In genomic region chr1:155069551-155070391, GRCh38 we compare ENCODE assay signal across 15 cellular contexts. TPM values are rescaled to one million over a fixed set of nuclear protein-coding genes. Genes with fewer than 3 reads are reported as not detected.
DNase-seq lines count a peak whose midpoint lies in the region; ATAC-seq and TF ChIP-seq lines count a peak whose summit lies in the region.
"Had no signal": no experiment of that assay in that cellular context is flagged by ENCODE, and none has a peak within 500 bp of the region (broad histone marks: within the 10 kb centered on the region; RNA-seq: fewer than 3 reads in every experiment).

No MANE protein-coding gene starts in this region.

- H3K27ac ChIP-seq in OCI-LY1 (ENCODE audit: low read depth, low read length, poor library complexity, severe bottlenecking): no peak overlapping the region

- H3K36me3 ChIP-seq in MG63 (peaks cover 3% of the 10 kb centered on the region; the same call in 1 of the 2 replicates), OCI-LY1 (ENCODE audit: insufficient read depth, low read length) (peaks cover 5% of the 10 kb centered on the region; the same call in 1 of the 2 replicates)

- no peaks in the 10 kb centered on the region for H3K9me3 Mint-ChIP-seq in effector memory CD8-positive, alpha-beta T cell
- H3K9me3 Mint-ChIP-seq: CD8-positive, alpha-beta memory T cell had no signal

- H3K27me3 ChIP-seq in MG63 (no peaks in the 10 kb centered on the region), OCI-LY1 (ENCODE audit: insufficient read depth, low read length) (no peaks in the 10 kb centered on the region)
- H3K27me3 ChIP-seq: Peyer's patch had no signal

- H3K27me3 Mint-ChIP-seq in effector memory CD8-positive, alpha-beta T cell: no peaks in the 10 kb centered on the region
- H3K27me3 Mint-ChIP-seq: CD8-positive, alpha-beta memory T cell had no signal

- DNase-seq in COLO668 (lab: John Stamatoyannopoulos, UW; ENCODE audit: unreplicated experiment) (peak; percentile 87), MG63 (peak; percentile 56), left lobe of liver (ENCODE audit: low spot score) (no peak)
- no peak for DNase-seq in effector memory CD8-positive, alpha-beta T cell
- DNase-seq in activated effector memory CD4-positive, alpha-beta T cell treated with anti-CD3 and anti-CD28 coated beads, Interleukin-2, amount 50 U/mL, for 16 hours: no peak
- DNase-seq: CD8-positive, alpha-beta memory T cell; mammary epithelial cell; Peyer's patch had no signal

- no peaks in the 10 kb centered on the region for H3F3A ChIP-seq in OCI-LY1 (ENCODE audit: insufficient read depth, low read length)

- no peak for TF ChIP-seq CTCF in OCI-LY1 (IDR thresholded peaks at IDR 0.05; ENCODE audit: low read length)

- no peak overlapping the region for H3K4me3 Mint-ChIP-seq in effector memory CD8-positive, alpha-beta T cell

- H3K9me3 ChIP-seq in MG63 (no peaks in the 10 kb centered on the region), OCI-LY1 (ENCODE audit: low read length) (no peaks in the 10 kb centered on the region)
- H3K9me3 ChIP-seq: Peyer's patch had no signal

- ATAC-seq in left lobe of liver (peak; percentile 17), GM21381 (IDR thresholded peaks at IDR 0.05; ENCODE audit: unreplicated experiment) (no peak), HG03097 (IDR thresholded peaks at IDR 0.05; ENCODE audit: low FRiP score, unreplicated experiment) (no peak)
- ATAC-seq in effector memory CD8-positive, alpha-beta T cell (replicated peaks): no peak

- H3K9me2 ChIP-seq in OCI-LY1 (ENCODE audit: low read depth, low read length): no peaks in the 10 kb centered on the region

- H3K27ac Mint-ChIP-seq in effector memory CD8-positive, alpha-beta T cell: no peak overlapping the region

- H3K4me2 ChIP-seq in OCI-LY1 (ENCODE audit: low read length): peak overlapping the region; percentile 90

- H3K4me3 ChIP-seq in MG63 (no peak overlapping the region), OCI-LY1 (ENCODE audit: low read depth, low read length, poor library complexity, severe bottlenecking) (peak overlapping the region; percentile 59)

- H4K20me1 ChIP-seq in OCI-LY1 (ENCODE audit: insufficient read depth, low read length): no peaks in the 10 kb centered on the region

- H3K4me1 Mint-ChIP-seq in effector memory CD8-positive, alpha-beta T cell (ENCODE audit: low read depth in 2 of 2): peaks cover 12 to 18% of the 10 kb centered on the region in 2 donors

- peaks cover 25% of the 10 kb centered on the region for H3K4me1 ChIP-seq in OCI-LY1 (ENCODE audit: insufficient read depth, low read length, severe bottlenecking)

- no peaks in the 10 kb centered on the region for H3K79me2 ChIP-seq in OCI-LY1 (ENCODE audit: insufficient read depth, low read length)

- peaks cover 13% of the 10 kb centered on the region for H3K36me3 Mint-ChIP-seq in effector memory CD8-positive, alpha-beta T cell (ENCODE audit: insufficient read depth)

- no peak overlapping the region; the same call in 1 of the 2 replicates for H3K9ac ChIP-seq in OCI-LY1 (ENCODE audit: low read length)

- H2AFZ ChIP-seq in OCI-LY1 (ENCODE audit: low read length): no peak overlapping the region

RNA-seq across cellular contexts. Expression of gene EFNA4, which starts 6.2 kb away (rescaled TPM):
- 12.0 and 13.0 TPM in 2 replicates for total RNA-seq in MG63 (2014; rRNA removed; shearing (Covaris generic); ENCODE audit: low replicate concordance)
- 3.3 TPM for total RNA-seq in left lobe of liver

RNA-seq across cellular contexts. Expression of gene EFNA3, which starts 8.9 kb away (rescaled TPM):
- total RNA-seq in MG63 (2014; rRNA removed; shearing (Covaris generic); ENCODE audit: low replicate concordance): 0.64 and 3.0 TPM in 2 replicates
- total RNA-seq in left lobe of liver: 0.43 TPM

RNA-seq across cellular contexts. Expression of gene ADAM15, which starts 18.7 kb away (rescaled TPM):
- total RNA-seq in MG63 (2014; rRNA removed; shearing (Covaris generic); ENCODE audit: low replicate concordance): 189 and 285 TPM in 2 replicates
- 21.4 TPM for total RNA-seq in left lobe of liver

RNA-seq across cellular contexts. Expression of gene DCST1, which starts 36.1 kb away (rescaled TPM):
- not detected in 2 replicates for total RNA-seq in MG63 (2014; rRNA removed; shearing (Covaris generic); ENCODE audit: low replicate concordance)
- 0.13 TPM for total RNA-seq in left lobe of liver
- total RNA-seq: CD8-positive, alpha-beta memory T cell; chondrocyte; frontal cortex; LHCN-M2; mammary epithelial cell; urinary bladder had no signal

RNA-seq across cellular contexts. Expression of gene DCST2, which starts 36.2 kb away (rescaled TPM):
- total RNA-seq in MG63 (2014; rRNA removed; shearing (Covaris generic); ENCODE audit: low replicate concordance): not detected in 2 replicates
- 1.4 TPM for total RNA-seq in left lobe of liver

Comparison
In these comparisons a context has a peak if more than half of its experiments do, and no peak if none do; other contexts are left out.
1. DNase-seq: peak in COLO668 (single experiment) and MG63 (single experiment); none in left lobe of liver (single experiment), effector memory CD8-positive, alpha-beta T cell (0 of 3) and activated effector memory CD4-positive, alpha-beta T cell treated with anti-CD3 and anti-CD28 coated beads, Interleukin-2, amount 50 U/mL, for 16 hours (single experiment).